In genomic region chr14:24377126-24377525, GRCh38 we compare ENCODE assay signal across 1 cellular context.
TF ChIP-seq lines count a peak whose summit lies in the region.

No MANE protein-coding gene starts in this region.

TF ChIP-seq in H1, 55 proteins besides CTCF, POLR2A, EP300 and RAD21:
- no peak for TF ChIP-seq GABPA (IDR thresholded peaks at IDR 0.05; ENCODE audit: borderline replicate concordance, insufficient read depth, low read length)
- no peak for TF ChIP-seq SP1 (IDR thresholded peaks at IDR 0.05; ENCODE audit: low read depth, low read length)
- TF ChIP-seq KDM4A (IDR thresholded peaks at IDR 0.05; ENCODE audit: low read depth, low read length, severe bottlenecking) = no peak
- no peak for TF ChIP-seq JUND (IDR thresholded peaks at IDR 0.05; ENCODE audit: low read length)
- TF ChIP-seq ASH2L (IDR thresholded peaks at IDR 0.05; ENCODE audit: low read length) = no peak
- no peak for TF ChIP-seq MAX (IDR thresholded peaks at IDR 0.05)
- no peak for TF ChIP-seq NANOG (IDR thresholded peaks at IDR 0.05; ENCODE audit: insufficient read depth, low read depth, low read length, poor library complexity, severe bottlenecking)
- no peak for TF ChIP-seq CHD2 (IDR thresholded peaks at IDR 0.05; ENCODE audit: low read length)
- TF ChIP-seq SUZ12 (IDR thresholded peaks at IDR 0.05; ENCODE audit: low read length) = no peak
- TF ChIP-seq SP4 (IDR thresholded peaks at IDR 0.05; ENCODE audit: low read length) = no peak
- no peak for TF ChIP-seq SIRT6 (IDR thresholded peaks at IDR 0.05; ENCODE audit: low read length)
